Comparison of ENCODE assay signal across 4 cellular contexts in genomic region chr11:46372501-46372900, GRCh38. TPM values are rescaled to one million over a fixed set of nuclear protein-coding genes. Genes with fewer than 3 reads are reported as not detected.
"Had no signal": no experiment of that assay in that cellular context is flagged by ENCODE, and none has a peak within 500 bp of the region (broad histone marks: within the 10 kb centered on the region; RNA-seq: fewer than 3 reads in every experiment).

No MANE protein-coding gene starts in this region.

RNA-seq across cellular contexts. Expression of gene CHRM4, which starts 19.1 kb away (rescaled TPM):
- total RNA-seq: MCF 10A, NCI-H460, Right ventricle myocardium superior, RPMI7951 had no signal
